Comparison of ENCODE assay signal across 2 cellular contexts in the genomic region with DNA sequence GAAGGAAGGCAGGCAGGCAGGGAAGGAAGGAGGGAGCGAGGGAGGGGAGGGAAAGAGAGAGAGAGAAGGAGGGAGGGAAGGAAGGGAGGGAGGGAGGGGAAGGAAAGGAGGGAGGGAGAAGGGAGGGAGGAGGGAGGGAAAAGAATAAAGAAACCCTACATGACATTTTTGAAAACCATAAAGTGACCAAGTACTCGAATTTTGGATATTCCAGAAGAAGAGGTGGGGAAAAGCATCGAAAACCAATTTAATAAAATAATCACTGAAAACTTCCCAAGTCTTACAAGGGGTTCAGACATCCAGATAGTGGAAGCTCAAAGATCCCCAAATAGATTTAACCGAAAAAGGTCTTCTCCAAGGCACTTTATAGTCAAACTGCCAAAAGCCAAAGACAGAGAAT.
A peak's percentile ranks its signal among the peaks of the same experiment; 100 is the strongest.
TF ChIP-seq lines count a peak whose summit lies in the region.

No MANE protein-coding gene starts in this region.

TF ChIP-seq in HepG2, 621 proteins besides CTCF, POLR2A, EP300 and RAD21:
- peak; percentile 77 for TF ChIP-seq HNRNPK (IDR thresholded peaks at IDR 0.05; ENCODE audit: low read depth, low read length, poor library complexity, severe bottlenecking)
- no peak for TF ChIP-seq ZNF317 (CRISPR knock-in tag; IDR thresholded peaks at IDR 0.05)

TF ChIP-seq in K562, 482 proteins besides CTCF, POLR2A, EP300 and RAD21:
- TF ChIP-seq, protein P1, sequence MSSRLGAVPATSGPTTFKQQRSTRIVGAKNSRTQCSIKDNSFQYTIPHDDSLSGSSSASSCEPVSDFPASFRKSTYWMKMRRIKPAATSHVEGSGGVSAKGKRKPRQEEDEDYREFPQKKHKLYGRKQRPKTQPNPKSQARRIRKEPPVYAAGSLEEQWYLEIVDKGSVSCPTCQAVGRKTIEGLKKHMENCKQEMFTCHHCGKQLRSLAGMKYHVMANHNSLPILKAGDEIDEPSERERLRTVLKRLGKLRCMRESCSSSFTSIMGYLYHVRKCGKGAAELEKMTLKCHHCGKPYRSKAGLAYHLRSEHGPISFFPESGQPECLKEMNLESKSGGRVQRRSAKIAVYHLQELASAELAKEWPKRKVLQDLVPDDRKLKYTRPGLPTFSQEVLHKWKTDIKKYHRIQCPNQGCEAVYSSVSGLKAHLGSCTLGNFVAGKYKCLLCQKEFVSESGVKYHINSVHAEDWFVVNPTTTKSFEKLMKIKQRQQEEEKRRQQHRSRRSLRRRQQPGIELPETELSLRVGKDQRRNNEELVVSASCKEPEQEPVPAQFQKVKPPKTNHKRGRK (tag; IDR thresholded peaks at IDR 0.05): peak; percentile 52; the same call in 1 of the 2 replicates
- no peak for TF ChIP-seq SREBF1 (IDR thresholded peaks at IDR 0.05; ENCODE audit: borderline replicate concordance, low read depth, low read length)
